In the genomic region with DNA sequence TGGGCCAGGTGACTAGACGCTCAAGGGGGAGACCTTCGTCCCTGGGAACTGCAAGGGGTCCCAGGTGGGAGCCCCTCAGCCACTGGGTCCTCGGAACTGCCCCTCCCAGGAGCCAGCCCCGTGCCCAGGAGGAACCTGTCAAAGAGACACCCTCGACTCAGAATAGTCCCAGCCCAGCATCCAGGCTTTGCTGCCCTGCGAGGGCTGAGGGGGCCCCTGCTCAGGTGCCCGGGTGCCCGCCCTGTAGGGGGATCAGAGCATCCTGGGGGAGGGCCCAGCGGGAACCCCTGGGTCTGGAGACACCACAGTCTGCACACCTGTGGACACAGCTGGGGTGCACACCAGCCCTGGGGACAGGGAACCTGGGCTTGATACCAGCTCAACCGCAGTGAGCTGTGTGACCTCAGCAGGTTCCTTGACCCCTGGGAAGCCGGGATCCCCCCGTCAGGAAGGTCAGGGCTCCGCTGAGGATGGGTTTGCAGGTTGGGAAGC, we compare ENCODE assay signal across 14 cellular contexts. TPM values are rescaled to one million over a fixed set of nuclear protein-coding genes. Genes with fewer than 3 reads are reported as not detected.
A peak's percentile ranks its signal among the peaks of the same experiment; 100 is the strongest.
DNase-seq lines count a peak whose midpoint lies in the region; ATAC-seq, FAIRE-seq and TF ChIP-seq lines count a peak whose summit lies in the region.
"Had no signal": no experiment of that assay in that cellular context is flagged by ENCODE, and none has a peak within 500 bp of the region (broad histone marks: within the 10 kb centered on the region; RNA-seq: fewer than 3 reads in every experiment).

No MANE protein-coding gene starts in this region.

- peaks cover 9% of the 10 kb centered on the region for H3K4me1 Mint-ChIP-seq in progenitor cell of endocrine pancreas (ENCODE audit: low read depth)

- H3K36me3 Mint-ChIP-seq in progenitor cell of endocrine pancreas (ENCODE audit: insufficient read depth), result no peaks in the 10 kb centered on the region
- H3K36me3 Mint-ChIP-seq: activated naive CD8-positive, alpha-beta T cell treated with anti-CD3 and anti-CD28 coated beads, Interleukin-2, amount 10 ng/mL, durations not matched to agents 7 days and 5 days had no signal

- TF ChIP-seq EP300 in gastroesophageal sphincter (IDR thresholded peaks at IDR 0.05), result no peak
- TF ChIP-seq EP300 in transverse colon (IDR thresholded peaks at IDR 0.05; ENCODE audit: low read depth), result no peak

- peak in 3 of 6 donors; percentile 37 to 79 (median 37) for DNase-seq in pancreas
- no peak for DNase-seq in transverse colon
- no peak for DNase-seq in activated T-cell treated with anti-CD3 and anti-CD28 coated beads, Interleukin-2, amount 50 U/mL, for 48 hours
- DNase-seq in SW 1271 (lab: John Stamatoyannopoulos, UW), result no peak
- DNase-seq in progenitor cell of endocrine pancreas (ENCODE audit: low spot score, unreplicated experiment), result no peak
- DNase-seq: activated CD8-positive, alpha-beta memory T cell treated with anti-CD3 and anti-CD28 coated beads for 24 hours; activated naive CD8-positive, alpha-beta T cell treated with anti-CD3 and anti-CD28 coated beads, Interleukin-2, amount 10 ng/mL, durations not matched to agents 7 days and 5 days; NCI-H1048; nephron progenitor cell; stimulated activated CD4-positive, alpha-beta T cell treated with anti-CD3 and anti-CD28 coated beads, Interleukin-4, amount 100 ng/mL, for 4 hours; T-helper 2 cell had no signal

- H3K4me3 ChIP-seq in WI38 (ENCODE audit: low read depth, low read length) (peak overlapping the region; percentile 39), gastroesophageal sphincter (peak overlapping the region; percentile 70 to 71), pancreas (peak overlapping the region; percentile 42 to 65 (median 59)), transverse colon (peak overlapping the region; percentile 37 to 49 (median 43))
- H3K4me3 ChIP-seq: GM12878 had no signal

- H3K9me3 ChIP-seq in gastroesophageal sphincter, result no peaks in the 10 kb centered on the region
- H3K9me3 ChIP-seq in pancreas, result no peaks in the 10 kb centered on the region
- H3K9me3 ChIP-seq in transverse colon, result no peaks in the 10 kb centered on the region

- H3K27ac Mint-ChIP-seq in progenitor cell of endocrine pancreas, result no peak overlapping the region
- H3K27ac Mint-ChIP-seq: activated naive CD8-positive, alpha-beta T cell treated with anti-CD3 and anti-CD28 coated beads, Interleukin-2, amount 10 ng/mL, durations not matched to agents 7 days and 5 days; nephron progenitor cell had no signal

- TF ChIP-seq POLR2A in gastroesophageal sphincter (IDR thresholded peaks at IDR 0.05) (no peak), transverse colon (IDR thresholded peaks at IDR 0.05) (no peak)

- FAIRE-seq in pancreas (lab: Jason Lieb, UNC), result no peak
- FAIRE-seq: GM12878 had no signal

- in situ Hi-C loops in transverse colon (cut with MboI; ENCODE audit: low pct_ligation_motif_present in 1 of 4, low pct_unique_long_range_greater_than_20kb in 1 of 4, low sequenced_read_pairs in 3 of 4), result loop anchor here in 3 of 4 donors (10.0 kb wide), 1 partner anchor 154 kb away; no protein-coding TSS in a partner anchor

- no peaks in the 10 kb centered on the region for H3K9me3 Mint-ChIP-seq in progenitor cell of endocrine pancreas (ENCODE audit: low read depth)
- H3K9me3 Mint-ChIP-seq: activated naive CD8-positive, alpha-beta T cell treated with anti-CD3 and anti-CD28 coated beads, Interleukin-2, amount 10 ng/mL, durations not matched to agents 7 days and 5 days; nephron progenitor cell had no signal

- peak overlapping the region; percentile 87 to 96 (median 88) for H3K27ac ChIP-seq in gastroesophageal sphincter
- peak overlapping the region; percentile 70 to 83 (median 74) for H3K27ac ChIP-seq in pancreas
- H3K27ac ChIP-seq in transverse colon, result peak overlapping the region; percentile 77 to 95 (median 82)

- H3K4me1 ChIP-seq in gastroesophageal sphincter (peaks cover 0 to 100% (median 57%) of the 10 kb centered on the region in 3 donors), pancreas (peaks cover 19 to 37% (median 36%) of the 10 kb centered on the region in 3 donors), transverse colon (peaks cover 22 to 48% (median 36%) of the 10 kb centered on the region in 4 donors)

- intact Hi-C loops in pancreas (cut with DNase I), result loop anchor here in 2 of 3 donors (5.0 to 10.0 kb wide), 2 partner anchors 154 to 161 kb away; no protein-coding TSS in a partner anchor
- intact Hi-C loops in transverse colon (cut with DNase I; ENCODE audit: low total_unique reads), result no loop called here

- H3K4me3 Mint-ChIP-seq in progenitor cell of endocrine pancreas (ENCODE audit: low read depth), result no peak overlapping the region
- H3K4me3 Mint-ChIP-seq: activated naive CD8-positive, alpha-beta T cell treated with anti-CD3 and anti-CD28 coated beads, Interleukin-2, amount 10 ng/mL, durations not matched to agents 7 days and 5 days had no signal

- peak; percentile 0 for ATAC-seq in gastroesophageal sphincter
- ATAC-seq in pancreas, result peak; percentile 7 to 20 (median 12)
- ATAC-seq: GM12878 had no signal

- peaks cover 47% of the 10 kb centered on the region for H3K27me3 Mint-ChIP-seq in progenitor cell of endocrine pancreas

- WGBS in gastroesophageal sphincter (ENCODE audit: low coverage in 1 of 2), 2 donors, result no CpG with 5 or more reads among the region's 13 CpGs
- WGBS in pancreas, 2 donors, result 11 to 22% methylated on average over 13 of the region's 13 CpGs
- WGBS in transverse colon (ENCODE audit: low coverage in 1 of 2), 2 donors, result 43% methylated on average over 10 of the region's 13 CpGs; no CpG with 5 or more reads in 1 of the 2 donors

- no peak for TF ChIP-seq CTCF in WI38 (IDR thresholded peaks at IDR 0.05; ENCODE audit: low read depth, low read length)
- no peak for TF ChIP-seq CTCF in gastroesophageal sphincter (IDR thresholded peaks at IDR 0.05)
- TF ChIP-seq CTCF in pancreas (IDR thresholded peaks at IDR 0.05), result no peak
- TF ChIP-seq CTCF in transverse colon (IDR thresholded peaks at IDR 0.05), result no peak
- no peak for TF ChIP-seq CTCF in progenitor cell of endocrine pancreas (IDR thresholded peaks at IDR 0.05; ENCODE audit: unreplicated experiment)

- H3K36me3 ChIP-seq in gastroesophageal sphincter (peaks cover 0 to 7% of the 10 kb centered on the region in 2 donors), pancreas (no peaks in the 10 kb centered on the region), transverse colon (no peaks in the 10 kb centered on the region)

- H3K27me3 ChIP-seq in gastroesophageal sphincter, result no peaks in the 10 kb centered on the region
- H3K27me3 ChIP-seq in pancreas, result no peaks in the 10 kb centered on the region
- H3K27me3 ChIP-seq in transverse colon, result peaks cover 6% of the 10 kb centered on the region

RNA-seq across cellular contexts. Expression of a gene that starts 0.4 kb away (rescaled TPM):
- total RNA-seq in gastroesophageal sphincter, result 100 to 1,000 TPM; 316 to 703 (median 441) TPM
- total RNA-seq in pancreas, result 10 to 100 TPM; 36.8 to 84.2 (median 70.7) TPM
- 100 to 1,000 TPM in 1 of 2 donors, 10 to 100 TPM in 1; 36.9 to 118 TPM for polyA plus RNA-seq in pancreas
- 100 to 1,000 TPM in 1 of 4 donors, 10 to 100 TPM in 2, 1 to 10 TPM in 1; 8.4 to 147 (median 25.8) TPM for total RNA-seq in transverse colon
- total RNA-seq in progenitor cell of endocrine pancreas, result 0.26 and 0.33 TPM in 2 replicates
- total RNA-seq: activated naive CD8-positive, alpha-beta T cell treated with anti-CD3 and anti-CD28 coated beads, Interleukin-2, amount 10 ng/mL, durations not matched to agents 7 days and 5 days had no signal

RNA-seq across cellular contexts. Expression of a gene that starts 55.2 kb away (rescaled TPM):
- 10 to 100 TPM in 3 of 4 donors, 1 to 10 TPM in 1; 7.2 to 20.6 (median 13.2) TPM for total RNA-seq in gastroesophageal sphincter
- total RNA-seq in pancreas, result 10 to 100 TPM in 2 of 6 donors, 1 to 10 TPM in 4; 6.1 to 22.6 (median 9.5) TPM
- 1 to 10 TPM; 4.9 to 7.2 TPM for polyA plus RNA-seq in pancreas
- total RNA-seq in transverse colon, result 10 to 100 TPM; 13.4 to 44.2 (median 27.1) TPM
- 62.7 and 65.1 TPM in 2 replicates for total RNA-seq in progenitor cell of endocrine pancreas
